ENCODE assay signal across 1 cellular context in the genomic region with DNA sequence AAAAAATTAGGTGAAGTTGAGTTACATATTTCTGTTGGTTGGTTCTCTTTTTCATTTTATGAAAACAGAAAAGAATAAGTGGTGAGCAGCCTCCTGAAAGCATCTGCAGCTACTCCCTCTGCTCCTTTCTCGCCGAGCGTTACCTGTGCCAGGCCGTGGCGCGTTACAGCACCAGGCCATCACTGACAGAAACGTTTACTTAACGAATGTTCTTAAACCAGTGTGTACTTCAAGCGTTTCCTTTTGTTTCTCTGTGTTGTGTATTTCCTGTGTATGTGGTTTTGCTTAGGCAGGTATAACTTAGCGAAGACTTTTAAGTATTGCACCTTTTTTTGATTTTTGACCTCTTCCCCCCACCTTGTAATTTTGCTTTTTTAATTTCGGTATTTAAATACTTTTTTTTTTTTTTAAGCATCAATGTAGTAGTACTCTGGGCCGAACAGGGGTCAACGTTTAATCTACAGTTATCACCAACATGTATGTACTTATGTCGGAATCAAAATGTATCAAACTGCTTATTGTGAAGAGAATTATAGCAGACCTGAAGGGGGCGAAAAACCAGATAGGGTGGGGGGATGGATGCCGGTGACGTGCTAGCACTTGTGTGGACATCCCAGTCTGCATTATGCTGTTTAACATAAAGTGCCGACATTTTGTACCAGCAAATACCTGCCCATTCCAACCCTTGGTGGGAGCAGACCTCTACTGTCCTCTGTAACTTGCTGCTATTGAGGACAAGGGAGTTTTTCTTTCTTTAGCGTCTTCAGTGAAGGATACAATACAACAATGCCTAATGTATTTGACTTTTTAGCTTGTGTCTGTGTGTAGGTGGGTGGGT.
TF ChIP-seq lines count a peak whose summit lies in the region.

No MANE protein-coding gene starts in this region.

TF ChIP-seq in WTC11, 78 proteins besides CTCF, POLR2A, EP300 and RAD21 (continued from another document):
- TF ChIP-seq, protein P1, sequence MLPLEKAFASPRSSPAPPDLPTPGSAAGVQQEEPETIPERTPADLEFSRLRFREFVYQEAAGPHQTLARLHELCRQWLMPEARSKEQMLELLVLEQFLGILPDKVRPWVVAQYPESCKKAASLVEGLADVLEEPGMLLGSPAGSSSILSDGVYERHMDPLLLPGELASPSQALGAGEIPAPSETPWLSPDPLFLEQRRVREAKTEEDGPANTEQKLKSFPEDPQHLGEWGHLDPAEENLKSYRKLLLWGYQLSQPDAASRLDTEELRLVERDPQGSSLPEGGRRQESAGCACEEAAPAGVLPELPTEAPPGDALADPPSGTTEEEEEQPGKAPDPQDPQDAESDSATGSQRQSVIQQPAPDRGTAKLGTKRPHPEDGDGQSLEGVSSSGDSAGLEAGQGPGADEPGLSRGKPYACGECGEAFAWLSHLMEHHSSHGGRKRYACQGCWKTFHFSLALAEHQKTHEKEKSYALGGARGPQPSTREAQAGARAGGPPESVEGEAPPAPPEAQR (CRISPR knock-in tag; IDR thresholded peaks at IDR 0.05), result no peak
